15 cellular contexts compared by ENCODE assay signal in genomic region chr3:123818324-123818920, GRCh38.
DNase-seq lines count a peak whose midpoint lies in the region; ATAC-seq and TF ChIP-seq lines count a peak whose summit lies in the region.
"Had no signal": no experiment of that assay in that cellular context is flagged by ENCODE, and none has a peak within 500 bp of the region (broad histone marks: within the 10 kb centered on the region; RNA-seq: fewer than 3 reads in every experiment).

No MANE protein-coding gene starts in this region.

- no peaks in the 10 kb centered on the region for H3K9me2 ChIP-seq in Karpas-422 (replicated peaks; ENCODE audit: insufficient read depth, low read length)

- peaks cover 46 to 78% of the 10 kb centered on the region in 2 experiments for H3K79me1 ChIP-seq in IMR-90 (ENCODE audit: low read depth in 1 of 2, low read length in 2 of 2)

- peaks cover 39% of the 10 kb centered on the region for H3K9me1 ChIP-seq in IMR-90 (ENCODE audit: insufficient read depth, low read length)

- no peaks in the 10 kb centered on the region for H3K27me3 ChIP-seq in AG04450 (ENCODE audit: control insufficient read depth, insufficient read depth, low read length)
- H3K27me3 ChIP-seq in IMR-90 (ENCODE audit: control insufficient read depth, insufficient read depth, low read length) = no peaks in the 10 kb centered on the region
- no peaks in the 10 kb centered on the region for H3K27me3 ChIP-seq in Karpas-422 (ENCODE audit: low read length)
- no peaks in the 10 kb centered on the region for H3K27me3 ChIP-seq in right cardiac atrium (ENCODE audit: control insufficient read depth, insufficient read depth)

- BruUV-seq in IMR-90 (replicated peaks; lab: Mats Ljungman, UMichigan) = no TSS peak

- ATAC-seq in IMR-90 (ENCODE audit: low read depth) (peak; percentile 5; the same call in 1 of the 2 replicates), GM21423 (IDR thresholded peaks at IDR 0.05; ENCODE audit: unreplicated experiment) (no peak), right cardiac atrium (no peak)
- ATAC-seq: activated CD4-positive, alpha-beta T cell treated with anti-CD3 and anti-CD28 coated beads for 36 hours; effector memory CD8-positive, alpha-beta T cell had no signal

- TF ChIP-seq CTCF in AG04450 (IDR thresholded peaks at IDR 0.05; ENCODE audit: low read depth, low read length) = no peak
- no peak for TF ChIP-seq CTCF in IMR-90 (conservative IDR thresholded peaks at IDR 0.05; ENCODE audit: low read depth, low read length)

- TF ChIP-seq POLR2A in IMR-90 (IDR thresholded peaks at IDR 0.05; ENCODE audit: low read depth, low read length) = no peak

- H2AFZ ChIP-seq in IMR-90 (replicated peaks; ENCODE audit: low read length, poor library complexity) (no peak overlapping the region), Karpas-422 (ENCODE audit: low read length) (no peak overlapping the region)

- peak overlapping the region; percentile 88 to 97 for H4K8ac ChIP-seq in IMR-90 (ENCODE audit: low read depth in 2 of 2, low read length in 2 of 2)

- H3K56ac ChIP-seq in IMR-90 (ENCODE audit: extremely low read depth, insufficient read depth, low read length) = peak overlapping the region; percentile 58; the same call in 1 of the 2 replicates

- in situ Hi-C loops in IMR-90 (cut with MboI; ENCODE audit: low sequenced_read_pairs) = no loop called here

- peaks cover 56% of the 10 kb centered on the region for H3K36me3 ChIP-seq in IMR-90 (ENCODE audit: control insufficient read depth, insufficient read depth, low read length)
- H3K36me3 ChIP-seq in Karpas-422 (ENCODE audit: insufficient read depth, low read length) = no peaks in the 10 kb centered on the region

- H3K4me3 ChIP-seq in AG04450 (ENCODE audit: low read depth, low read length) = no peak overlapping the region
- H3K4me3 ChIP-seq in IMR-90 (ENCODE audit: insufficient read depth, low read depth, low read length) = no peak overlapping the region
- H3K4me3 ChIP-seq in Karpas-422 (ENCODE audit: low read length) = no peak overlapping the region
- H3K4me3 ChIP-seq in right cardiac atrium (ENCODE audit: low read length) = no peak overlapping the region

- intact Hi-C loops in IMR-90 (cut with micrococcal nuclease) = no loop called here
- intact Hi-C loops in right cardiac atrium (cut with DNase I) = no loop called here

- no CpG with 5 or more reads among the region's 5 CpGs for WGBS in IMR-90 (ENCODE audit: extremely low coverage in 2 of 2, insufficient read length in 1 of 2), 2 experiments
- WGBS in right cardiac atrium = 86% methylated on average over 5 of the region's 5 CpGs

- peak overlapping the region; percentile 91 for H3K14ac ChIP-seq in IMR-90 (replicated peaks; ENCODE audit: low read depth, low read length)

- peak overlapping the region; percentile 99 for H3K4ac ChIP-seq in IMR-90 (ENCODE audit: low read depth, low read length)

- dilution Hi-C loops in IMR-90 (cut with HindIII; ENCODE audit: low sequenced_read_pairs, unreplicated experiment) = no loop called here

- H3K4me2 ChIP-seq in IMR-90 (ENCODE audit: low read depth, low read length) (no peak overlapping the region; the same call in 1 of the 2 replicates), Karpas-422 (ENCODE audit: low read depth, low read length, poor library complexity, severe bottlenecking) (no peak overlapping the region)

- peak overlapping the region; percentile 93 for H2BK15ac ChIP-seq in IMR-90 (ENCODE audit: low read depth, low read length)

- H2AK5ac ChIP-seq in IMR-90 (ENCODE audit: low read depth, low read length) = peak overlapping the region; percentile 96

- peak overlapping the region; percentile 86 for H3K23ac ChIP-seq in IMR-90 (ENCODE audit: low read depth, low read length)

- H3K79me2 ChIP-seq in Karpas-422 (ENCODE audit: low read length) = no peaks in the 10 kb centered on the region

- H4K20me1 ChIP-seq in IMR-90 (ENCODE audit: insufficient read depth, low read length) = no peaks in the 10 kb centered on the region
- H4K20me1 ChIP-seq in Karpas-422 (ENCODE audit: insufficient read depth, low read depth, low read length) = 0 out of 2 replicates have a peak, but pooled peaks cover 4% of the 10 kb centered on the region

- peak overlapping the region; percentile 97 for H2BK5ac ChIP-seq in IMR-90 (ENCODE audit: low read depth, low read length, poor library complexity, severe bottlenecking)

- H2BK120ac ChIP-seq in IMR-90 (ENCODE audit: low read depth, low read length) = peak overlapping the region; percentile 95

- peaks cover 10% of the 10 kb centered on the region; the same call in 1 of the 2 replicates for H3K9me3 ChIP-seq in AG04450 (ENCODE audit: control insufficient read depth, insufficient read depth, low read length)
- H3K9me3 ChIP-seq in IMR-90 (ENCODE audit: control insufficient read depth, insufficient read depth, low read length) = peaks cover 8% of the 10 kb centered on the region
- no peaks in the 10 kb centered on the region for H3K9me3 ChIP-seq in Karpas-422 (ENCODE audit: low read length)
- H3K9me3 ChIP-seq in right cardiac atrium (ENCODE audit: control insufficient read depth, low read length) = no peaks in the 10 kb centered on the region

- CTCF ChIA-PET in AG04450 (lab: Charles Lee) = interaction anchor here (3.3 kb wide), 1 partner anchor 94 kb away, joined by 11 read pairs; no protein-coding TSS in a partner anchor
- CTCF ChIA-PET in IMR-90 (lab: Yijun Ruan, JAX) = interaction anchor here (0.6 to 1.0 kb wide), 3 partner anchors 28 to 257 kb away, joined by 3 read pairs; no protein-coding TSS in a partner anchor

- H3K9ac ChIP-seq in IMR-90 (ENCODE audit: low read depth, low read length) (no peak overlapping the region; the same call in 1 of the 2 replicates), Karpas-422 (ENCODE audit: low read length) (no peak overlapping the region)

- H2BK20ac ChIP-seq in IMR-90 (ENCODE audit: low read depth, low read length) = peak overlapping the region; percentile 97

- H3K27ac ChIP-seq in AG04450 (ENCODE audit: low read depth, low read length) = peak overlapping the region; percentile 85
- H3K27ac ChIP-seq in IMR-90 (ENCODE audit: insufficient read depth, low read length) = peak overlapping the region; percentile 89
- no peak overlapping the region for H3K27ac ChIP-seq in Karpas-422 (ENCODE audit: low read length)
- H3K27ac ChIP-seq in right cardiac atrium (ENCODE audit: low read length) = no peak overlapping the region

- H4K91ac ChIP-seq in IMR-90 (ENCODE audit: insufficient read depth, low read depth, low read length) = peak overlapping the region; percentile 93

- H4K5ac ChIP-seq in IMR-90 (ENCODE audit: low read depth, low read length) = peak overlapping the region; percentile 50

- DNase-seq in AG04450 (ENCODE audit: low read depth, low spot score) (no peak), IMR-90 (peak; percentile 33), astrocyte of the hippocampus (ENCODE audit: low read depth, low spot score) (peak; percentile 95), kidney tubule cell (ENCODE audit: low spot score) (peak; percentile 33), Karpas-422 (no peak), NCI-H2227 treated with DMSO at 0.1 percent for 48 hours (lab: John Stamatoyannopoulos, UW) (no peak), right cardiac atrium (no peak)
- DNase-seq: activated CD4-positive, alpha-beta T cell treated with anti-CD3 and anti-CD28 coated beads for 36 hours; activated effector memory CD4-positive, alpha-beta T cell treated with Interleukin-2 at 50 U/mL for 16 hours; effector memory CD8-positive, alpha-beta T cell; H7; KBM-7; NCI-H1105 treated with DMSO at 0.1 percent for 48 hours; NCI-H69 had no signal

- no peak for TF ChIP-seq RAD21 in IMR-90 (IDR thresholded peaks at IDR 0.05; ENCODE audit: low read length)

- no peak overlapping the region for H2AK9ac ChIP-seq in IMR-90 (replicated peaks; ENCODE audit: low read depth, low read length, poor library complexity)

- POLR2A ChIA-PET in AG04450 (lab: Yijun Ruan, JAX) = interaction anchor here (1.0 to 1.3 kb wide), 4 partner anchors 11 to 86 kb away, joined by 3 to 10 read pairs (median 4); no protein-coding TSS in a partner anchor
- POLR2A ChIA-PET in IMR-90 (lab: Charles Lee; ENCODE audit: unreplicated experiment) = interaction anchor here (0.9 kb wide), 1 partner anchor 69 kb away, joined by 3 read pairs; no protein-coding TSS in a partner anchor

- H3K4me1 ChIP-seq in IMR-90 (ENCODE audit: control insufficient read depth, insufficient read depth, low read length) (peaks cover 37% of the 10 kb centered on the region), Karpas-422 (ENCODE audit: low read length) (no peaks in the 10 kb centered on the region; the same call in 1 of the 2 replicates), right cardiac atrium (ENCODE audit: control insufficient read depth, insufficient read depth, low read length) (peaks cover 4% of the 10 kb centered on the region)

- H3K18ac ChIP-seq in IMR-90 (ENCODE audit: low read depth, low read length) = peak overlapping the region; percentile 86

TF ChIP-seq in IMR-90, 13 proteins besides CTCF, POLR2A, EP300 and RAD21:
- no peak for TF ChIP-seq MAZ (IDR thresholded peaks at IDR 0.05; ENCODE audit: borderline replicate concordance, low read depth, low read length)
- TF ChIP-seq USF2 (IDR thresholded peaks at IDR 0.05; ENCODE audit: low read depth, low read length) = no peak
TF ChIP-seq in IMR-90: peak in this region for 0.

Comparison
In these comparisons a context has a peak if more than half of its experiments do, and no peak if none do; other contexts are left out.
1. DNase-seq: peak in IMR-90 (single experiment), astrocyte of the hippocampus (single experiment) and kidney tubule cell (single experiment); none in AG04450 (single experiment), Karpas-422 (single experiment), NCI-H2227 treated with DMSO at 0.1 percent for 48 hours (single experiment) and right cardiac atrium (0 of 3).
2. H3K27ac ChIP-seq: peak in AG04450 (single experiment) and IMR-90 (single experiment); none in Karpas-422 (single experiment) and right cardiac atrium (single experiment).